33 cellular contexts compared by ENCODE assay signal in the genomic region with DNA sequence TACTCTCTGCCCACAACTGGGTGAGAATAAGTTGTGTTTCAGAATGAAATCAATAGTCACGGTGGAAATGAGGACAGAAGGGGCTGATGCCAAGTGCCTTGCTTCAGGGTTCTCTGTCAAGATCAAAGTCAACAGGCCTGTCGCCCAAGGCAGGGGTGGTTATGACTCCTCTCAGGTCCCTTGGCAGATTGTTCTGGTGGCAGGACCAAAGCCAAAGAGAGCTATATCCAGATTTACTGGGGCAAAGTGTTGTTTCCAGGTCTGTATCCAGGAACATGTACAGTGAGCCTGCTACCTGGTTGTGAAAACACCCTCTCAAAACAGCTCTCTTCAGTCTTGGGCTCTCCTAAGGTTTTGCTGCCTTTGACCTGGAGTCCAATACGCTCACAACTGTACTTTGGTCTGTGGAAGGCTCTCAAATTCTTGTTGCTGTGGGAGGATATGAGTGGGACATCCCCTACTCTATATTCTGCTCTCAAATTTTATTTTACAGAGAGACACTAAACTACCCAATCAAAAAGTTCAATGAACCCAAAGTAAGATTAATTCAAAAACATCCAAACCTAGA.
"Had no signal": no experiment of that assay in that cellular context is flagged by ENCODE, and none has a peak within 500 bp of the region (broad histone marks: within the 10 kb centered on the region; RNA-seq: fewer than 3 reads in every experiment).

No MANE protein-coding gene starts in this region.

- H3K9me3 ChIP-seq: adrenal gland had no signal

- H3K4me3 Mint-ChIP-seq: activated CD8-positive, alpha-beta T cell treated with anti-CD3 and anti-CD28 coated beads for 36 hours; activated naive CD4-positive, alpha-beta T cell treated with anti-CD3 and anti-CD28 coated beads for 36 hours; activated T-cell treated with anti-CD3 and anti-CD28 coated beads, Interleukin-2, amount 50 U/mL, for 4 hours; activated T-helper 1 cell treated with anti-CD3 and anti-CD28 coated beads, Interleukin-12 subunit alpha, Interleukin-12 subunit beta, Interleukin-2, Interleukin-4 antibody, amounts not matched to agents 30 ng/mL and 10 ng/mL and 1 ng/mL, durations not matched to agents 14 hours and 24 hours and 36 hours; brain had no signal

- H3K36me3 ChIP-seq: adrenal gland, WERI-Rb-1 had no signal

- H3K27ac ChIP-seq: adrenal gland, KMS-11, SK-N-MC, WERI-Rb-1 had no signal

- H3K9ac ChIP-seq: KMS-11 had no signal

- H3K4me1 Mint-ChIP-seq: brain had no signal

- H3K4me1 ChIP-seq: adrenal gland had no signal

- H3K36me3 Mint-ChIP-seq: brain had no signal

- DNase-seq: activated CD4-positive, alpha-beta T cell treated with anti-CD3 and anti-CD28 coated beads for 1 hour; activated CD4-positive, alpha-beta T cell treated with anti-CD3 and anti-CD28 coated beads for 48 hours; activated CD4-positive, CD25-positive, alpha-beta regulatory T cell; activated CD8-positive, alpha-beta T cell treated with anti-CD3 and anti-CD28 coated beads for 36 hours; activated gamma-delta T cell treated with Interleukin-2 at 50 U/mL for 16 hours; activated naive CD4-positive, alpha-beta T cell treated with anti-CD3 and anti-CD28 coated beads for 36 hours; activated T-cell treated with anti-CD3 and anti-CD28 coated beads, Interleukin-2, amount 50 U/mL, for 4 hours; adrenal gland; caudate nucleus; MM.1S; MV-4-11; NCI-H1092 treated with DMSO at 0.1 percent for 48 hours; NCI-H1417; NCI-H146; NCI-H187; NCI-H2081 treated with DMSO at 0.1 percent for 48 hours; NCI-H226; NCI-H446 treated with DMSO at 0.1 percent for 48 hours; NCI-H524; NCI-H69; NCI-H82; NK-92 treated with Interleukin-12 subunit alpha and Interleukin-12 subunit beta, amount 100 ng/mL, for 24 hours; OCI-M1; Right ventricle myocardium superior; T1000; WERI-Rb-1 had no signal

- FAIRE-seq: astrocyte, bronchial epithelial cell had no signal

- ATAC-seq: activated CD8-positive, alpha-beta T cell treated with anti-CD3 and anti-CD28 coated beads for 36 hours; activated naive CD4-positive, alpha-beta T cell treated with anti-CD3 and anti-CD28 coated beads, Interleukin-2, amount 50 U/mL, for 72 hours; activated T-cell treated with anti-CD3 and anti-CD28 coated beads, Interleukin-2, amount 50 U/mL, for 4 hours had no signal

- H3K4me3 ChIP-seq: adrenal gland, SK-N-MC had no signal

- H3K27me3 ChIP-seq: adrenal gland had no signal

- H3K4me2 ChIP-seq: KMS-11 had no signal

- H3K27ac Mint-ChIP-seq: activated CD8-positive, alpha-beta T cell treated with anti-CD3 and anti-CD28 coated beads for 36 hours; activated naive CD4-positive, alpha-beta T cell treated with anti-CD3 and anti-CD28 coated beads for 36 hours; activated naive CD4-positive, alpha-beta T cell treated with anti-CD3 and anti-CD28 coated beads, Interleukin-2, amount 50 U/mL, for 72 hours; activated T-helper 1 cell treated with anti-CD3 and anti-CD28 coated beads, Interleukin-12 subunit alpha, Interleukin-12 subunit beta, Interleukin-2, Interleukin-4 antibody, amounts not matched to agents 30 ng/mL and 10 ng/mL and 1 ng/mL, durations not matched to agents 14 hours and 24 hours and 36 hours; brain had no signal
